19 cellular contexts compared by ENCODE assay signal in the genomic region with DNA sequence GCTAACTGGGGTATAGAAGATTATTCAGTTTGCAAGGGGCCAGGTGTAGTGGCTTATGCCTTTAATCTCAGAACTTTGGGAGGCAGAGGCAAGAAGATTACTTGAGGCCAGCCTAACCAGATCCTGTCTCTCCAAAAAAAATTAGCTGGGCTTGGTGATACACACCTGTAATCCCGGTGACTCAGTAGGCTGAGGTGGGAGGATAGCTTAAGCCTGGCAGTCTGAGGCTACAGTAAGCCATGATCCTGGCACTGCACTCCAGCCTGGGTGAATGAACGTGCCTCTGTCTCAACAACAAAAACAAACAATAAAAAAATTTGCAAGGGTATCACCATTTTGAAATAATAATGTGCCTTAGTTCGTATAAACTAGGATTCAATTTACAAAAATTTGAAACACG. TPM values are rescaled to one million over a fixed set of nuclear protein-coding genes. Genes with fewer than 3 reads are reported as not detected.
A peak's percentile ranks its signal among the peaks of the same experiment; 100 is the strongest.
DNase-seq lines count a peak whose midpoint lies in the region; ATAC-seq, FAIRE-seq and TF ChIP-seq lines count a peak whose summit lies in the region.
"Had no signal": no experiment of that assay in that cellular context is flagged by ENCODE, and none has a peak within 500 bp of the region (broad histone marks: within the 10 kb centered on the region; RNA-seq: fewer than 3 reads in every experiment).

No MANE protein-coding gene starts in this region.

- TF ChIP-seq POLR2A in right lobe of liver (IDR thresholded peaks at IDR 0.05) (no peak), HepG2 (IDR thresholded peaks at IDR 0.05; ENCODE audit: insufficient read depth in 1 of 2, low read depth in 2 of 2, low read length in 2 of 2) (no peak)

- DNase-seq in right lobe of liver (peak in 1 of 3 donors; percentile 37), HepG2 (ENCODE audit: low spot score) (no peak), WERI-Rb-1 (peak; percentile 24), SIG-M5 (lab: John Stamatoyannopoulos, UW) (no peak), hippocampal formation (lab: John Stamatoyannopoulos, UW) (no peak), NCI-H2029 treated with DMSO at 0.1 percent for 48 hours (lab: John Stamatoyannopoulos, UW) (no peak)
- DNase-seq: 8988T; C1 segment of cervical spinal cord; CD4-positive, alpha-beta memory T cell; COR-L47; DMS153; DND-41; GM23248; HCEC 1CT had no signal

- CTCF ChIA-PET in HepG2 (lab: Yijun Ruan, JAX; ENCODE audit: low intra/inter-chr PET ratio, low total read pairs) = no interaction called here

- no peaks in the 10 kb centered on the region for H3K27me3 ChIP-seq in right lobe of liver
- no peaks in the 10 kb centered on the region for H3K27me3 ChIP-seq in HepG2 (ENCODE audit: control insufficient read depth in 1 of 2, insufficient read depth in 2 of 2, low read length in 2 of 2)
- H3K27me3 ChIP-seq in WERI-Rb-1 (ENCODE audit: insufficient read depth, low read depth, severe bottlenecking) = no peaks in the 10 kb centered on the region

- TF ChIP-seq EP300 in HepG2 (IDR thresholded peaks at IDR 0.05; ENCODE audit: low read depth in 2 of 2, low read length in 2 of 2) (no peak), HepG2 (CRISPR knock-in tag; IDR thresholded peaks at IDR 0.05; ENCODE audit: borderline replicate concordance) (no peak)

- ATAC-seq in right lobe of liver = peak; percentile 54 to 87 (median 64)
- no peak for ATAC-seq in HepG2
- ATAC-seq in esophagus mucosa = peak; percentile 90

- H2AFZ ChIP-seq in HepG2 (ENCODE audit: low read length) = no peak overlapping the region
- H2AFZ ChIP-seq: GM23248 had no signal

- intact Hi-C loops in right lobe of liver (cut with DNase I) (no loop called here), HepG2 (cut with micrococcal nuclease; ENCODE audit: unreplicated experiment) (loop anchor here (2.0 kb wide), 1 partner anchor 21 kb away; no protein-coding TSS in a partner anchor)

- BruUV-seq in HepG2 (replicated peaks; lab: Mats Ljungman, UMichigan) = no TSS peak

- no peaks in the 10 kb centered on the region for H3K79me2 ChIP-seq in HepG2 (ENCODE audit: insufficient read depth, low read length)

- FAIRE-seq in HepG2 (lab: Jason Lieb, UNC) = no peak
- FAIRE-seq: G401.6, GM12892, H1 had no signal

- TF ChIP-seq CTCF in right lobe of liver (IDR thresholded peaks at IDR 0.05) (no peak), HepG2 (CRISPR knock-in tag; IDR thresholded peaks at IDR 0.05) (no peak), WERI-Rb-1 (IDR thresholded peaks at IDR 0.05; ENCODE audit: low read depth, low read length) (no peak)

- H3K4me2 ChIP-seq in HepG2 (ENCODE audit: low read depth, low read length) = no peak overlapping the region

- H3K4me1 ChIP-seq in right lobe of liver (peaks cover 0 to 33% (median 15%) of the 10 kb centered on the region in 4 donors), HepG2 (ENCODE audit: insufficient read depth, low read length) (peaks cover 29% of the 10 kb centered on the region)

- 58% methylated on average over 4 of the region's 4 CpGs for WGBS in right lobe of liver (ENCODE audit: insufficient coverage, low coverage, low lambda C conversion rate, missing lambda C conversion rate)
- 95% methylated on average over 4 of the region's 4 CpGs for WGBS in HepG2 (ENCODE audit: low lambda C conversion rate)

- no peak overlapping the region for H3K4me3 ChIP-seq in right lobe of liver
- H3K4me3 ChIP-seq in HepG2 (replicated peaks in 1 of 3; ENCODE audit: insufficient read depth in 1 of 3, low read depth in 2 of 3, low read length in 3 of 3) = no peak overlapping the region
- H3K4me3 ChIP-seq in WERI-Rb-1 (ENCODE audit: low read depth, low read length) = no peak overlapping the region
- H3K4me3 ChIP-seq: GM23248 had no signal

- H3K9ac ChIP-seq in HepG2 (ENCODE audit: insufficient read depth, low read depth, low read length) = no peak overlapping the region
- H3K9ac ChIP-seq: GM23248 had no signal

- no peaks in the 10 kb centered on the region for H4K20me1 ChIP-seq in HepG2 (ENCODE audit: insufficient read depth, low read length)

- H3K36me3 ChIP-seq in right lobe of liver (no peaks in the 10 kb centered on the region), HepG2 (replicated peaks in 1 of 2; ENCODE audit: control insufficient read depth in 1 of 2, insufficient read depth in 2 of 2, low read length in 2 of 2) (no peaks in the 10 kb centered on the region), WERI-Rb-1 (no peaks in the 10 kb centered on the region)

- in situ Hi-C loops in HepG2 (cut with HindIII; ENCODE audit: extremely low pct_ligation_motif_present, low pct_unique_long_range_greater_than_20kb) = no loop called here

- H3K9me3 ChIP-seq in right lobe of liver (no peaks in the 10 kb centered on the region), HepG2 (ENCODE audit: low read length) (no peaks in the 10 kb centered on the region), WERI-Rb-1 (ENCODE audit: severe bottlenecking) (no peaks in the 10 kb centered on the region)

- peak overlapping the region in 2 of 3 donors; percentile 61 to 68 for H3K27ac ChIP-seq in right lobe of liver
- no peak overlapping the region for H3K27ac ChIP-seq in HepG2 (ENCODE audit: extremely low read length, insufficient read depth, low read length)
- no peak overlapping the region for H3K27ac ChIP-seq in WERI-Rb-1
- H3K27ac ChIP-seq: GM23248 had no signal

- POLR2A ChIA-PET in HepG2 (lab: Yijun Ruan, JAX) = no interaction called here

- TF ChIP-seq RAD21 in HepG2 (CRISPR knock-in tag; IDR thresholded peaks at IDR 0.05) = no peak

TF ChIP-seq in HepG2, 621 proteins besides CTCF, POLR2A, EP300 and RAD21 (continues in another document):
- TF ChIP-seq ZNF484 (CRISPR knock-in tag; IDR thresholded peaks at IDR 0.05; ENCODE audit: borderline replicate concordance, low read depth) (no peak), ZNF451 (CRISPR knock-in tag; IDR thresholded peaks at IDR 0.05) (no peak), KLF12 (CRISPR knock-in tag; IDR thresholded peaks at IDR 0.05; ENCODE audit: borderline replicate concordance) (no peak), IRF2 (CRISPR knock-in tag; IDR thresholded peaks at IDR 0.05) (no peak), ZFP90 (CRISPR knock-in tag; IDR thresholded peaks at IDR 0.05; ENCODE audit: borderline replicate concordance) (no peak), RAD51 (IDR thresholded peaks at IDR 0.05; ENCODE audit: borderline replicate concordance) (no peak)
- TF ChIP-seq, protein P1, sequence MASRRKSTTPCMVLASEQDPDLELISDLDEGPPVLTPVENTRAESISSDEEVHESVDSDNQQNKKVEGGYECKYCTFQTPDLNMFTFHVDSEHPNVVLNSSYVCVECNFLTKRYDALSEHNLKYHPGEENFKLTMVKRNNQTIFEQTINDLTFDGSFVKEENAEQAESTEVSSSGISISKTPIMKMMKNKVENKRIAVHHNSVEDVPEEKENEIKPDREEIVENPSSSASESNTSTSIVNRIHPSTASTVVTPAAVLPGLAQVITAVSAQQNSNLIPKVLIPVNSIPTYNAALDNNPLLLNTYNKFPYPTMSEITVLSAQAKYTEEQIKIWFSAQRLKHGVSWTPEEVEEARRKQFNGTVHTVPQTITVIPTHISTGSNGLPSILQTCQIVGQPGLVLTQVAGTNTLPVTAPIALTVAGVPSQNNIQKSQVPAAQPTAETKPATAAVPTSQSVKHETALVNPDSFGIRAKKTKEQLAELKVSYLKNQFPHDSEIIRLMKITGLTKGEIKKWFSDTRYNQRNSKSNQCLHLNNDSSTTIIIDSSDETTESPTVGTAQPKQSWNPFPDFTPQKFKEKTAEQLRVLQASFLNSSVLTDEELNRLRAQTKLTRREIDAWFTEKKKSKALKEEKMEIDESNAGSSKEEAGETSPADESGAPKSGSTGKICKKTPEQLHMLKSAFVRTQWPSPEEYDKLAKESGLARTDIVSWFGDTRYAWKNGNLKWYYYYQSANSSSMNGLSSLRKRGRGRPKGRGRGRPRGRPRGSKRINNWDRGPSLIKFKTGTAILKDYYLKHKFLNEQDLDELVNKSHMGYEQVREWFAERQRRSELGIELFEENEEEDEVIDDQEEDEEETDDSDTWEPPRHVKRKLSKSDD (CRISPR knock-in tag; IDR thresholded peaks at IDR 0.05; ENCODE audit: low read depth) = no peak
- TF ChIP-seq, protein P2, sequence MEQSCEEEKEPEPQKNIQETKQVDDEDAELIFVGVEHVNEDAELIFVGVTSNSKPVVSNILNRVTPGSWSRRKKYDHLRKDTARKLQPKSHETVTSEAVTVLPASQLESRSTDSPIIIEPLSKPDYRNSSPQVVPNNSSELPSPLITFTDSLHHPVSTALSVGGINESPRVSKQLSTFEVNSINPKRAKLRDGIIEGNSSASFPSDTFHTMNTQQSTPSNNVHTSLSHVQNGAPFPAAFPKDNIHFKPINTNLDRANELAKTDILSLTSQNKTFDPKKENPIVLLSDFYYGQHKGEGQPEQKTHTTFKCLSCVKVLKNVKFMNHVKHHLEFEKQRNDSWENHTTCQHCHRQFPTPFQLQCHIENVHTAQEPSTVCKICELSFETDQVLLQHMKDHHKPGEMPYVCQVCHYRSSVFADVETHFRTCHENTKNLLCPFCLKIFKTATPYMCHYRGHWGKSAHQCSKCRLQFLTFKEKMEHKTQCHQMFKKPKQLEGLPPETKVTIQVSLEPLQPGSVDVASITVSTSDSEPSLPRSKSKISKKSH (CRISPR knock-in tag; IDR thresholded peaks at IDR 0.05; ENCODE audit: borderline replicate concordance) = no peak

RNA-seq across cellular contexts. Expression of gene BAAT, which starts 51.3 kb away (rescaled TPM):
- 100 to 1,000 TPM; 223 to 648 (median 507) TPM for total RNA-seq in right lobe of liver
- total RNA-seq in HepG2 (2016; rRNA removed; fragmentation: Illumina TruSeq; extraction: Trizol) = 0.71 and 1.0 TPM in 2 replicates
- total RNA-seq in HepG2 (2016; cell fraction: cytosol; rRNA removed; fragmentation: Illumina TruSeq; extraction: Trizol; ENCODE audit: low read depth) = 0.20 and 0.26 TPM in 2 replicates
- total RNA-seq in HepG2 (2016; cell fraction: insoluble cytoplasmic fraction; rRNA removed; fragmentation: Illumina TruSeq; extraction: Trizol) = 0.45 and 0.77 TPM in 2 replicates
- 0.34 and 0.56 TPM in 2 replicates for total RNA-seq in HepG2 (2016; cell fraction: membrane; rRNA removed; fragmentation: Illumina TruSeq; extraction: Trizol)
- total RNA-seq in HepG2 (2016; cell fraction: nucleus; rRNA removed; fragmentation: Illumina TruSeq; extraction: Trizol) = 0.78 and 0.97 TPM in 2 replicates
- polyA plus RNA-seq in HepG2 (2011; rRNA removed) = 7.9 and 11.2 TPM in 2 replicates
- polyA plus RNA-seq in HepG2 (2011; cell fraction: cytosol; rRNA removed) = 3.9 and 10.6 TPM in 2 replicates
- 4.2 and 7.6 TPM in 2 replicates for polyA plus RNA-seq in HepG2 (2011; cell fraction: nucleus; rRNA removed)
- 26.8 and 34.2 TPM in 2 replicates for polyA plus RNA-seq in HepG2 (2012)
- 0.07 and 0.18 TPM in 2 replicates for polyA plus RNA-seq in HepG2 (2016; cell fraction: cytosol; fragmentation: Illumina TruSeq; extraction: Trizol; ENCODE audit: low read depth)
- 0.80 and 0.87 TPM in 2 replicates for polyA plus RNA-seq in HepG2 (2016; cell fraction: insoluble cytoplasmic fraction; fragmentation: Illumina TruSeq; extraction: Trizol; ENCODE audit: low read depth)
- 0.22 and 0.24 TPM in 2 replicates for polyA plus RNA-seq in HepG2 (2016; cell fraction: membrane; fragmentation: Illumina TruSeq; extraction: Trizol; ENCODE audit: low read depth)
- 1.4 and 1.7 TPM in 2 replicates for polyA plus RNA-seq in HepG2 (2016; cell fraction: nucleus; fragmentation: Illumina TruSeq; extraction: Trizol; ENCODE audit: insufficient read depth, low read depth)
- 0.05 and 7.3 TPM in 2 replicates for polyA minus RNA-seq in HepG2 (2011; rRNA and poly(A)+ RNA removed; ENCODE audit: low replicate concordance)
- 5.0 and 10.0 TPM in 2 replicates for polyA minus RNA-seq in HepG2 (2011; cell fraction: cytosol; rRNA and poly(A)+ RNA removed)
- polyA minus RNA-seq in HepG2 (2011; cell fraction: nucleus; rRNA and poly(A)+ RNA removed) = 7.6 and 12.8 TPM in 2 replicates
- total RNA-seq in esophagus mucosa = 0.08 TPM
- total RNA-seq: GM23248 had no signal
- polyA plus RNA-seq: BJ had no signal

Comparison
In these comparisons a context has a peak if more than half of its experiments do, and no peak if none do; other contexts are left out.
1. H3K27ac ChIP-seq: peak in right lobe of liver (2 of 3); none in HepG2 (single experiment) and WERI-Rb-1 (single experiment).
2. RNA of gene BAAT, which starts 51.3 kb away (total RNA-seq): 223 to 648 TPM in right lobe of liver; 0.20 to 1.0 TPM in HepG2 and 0.08 TPM in esophagus mucosa (single experiment); every median in the first group is over 100 times any median in the second.